ENCODE assay signal across 8 cellular contexts in genomic region chr1:70220517-70221240, GRCh38. TPM values are rescaled to one million over a fixed set of nuclear protein-coding genes. Genes with fewer than 3 reads are reported as not detected.
DNase-seq lines count a peak whose midpoint lies in the region; ATAC-seq, FAIRE-seq and TF ChIP-seq lines count a peak whose summit lies in the region.

No MANE protein-coding gene starts in this region.

- 52% methylated on average over 17 of the region's 17 CpGs for WGBS in SK-N-SH (ENCODE audit: low lambda C conversion rate)
- WGBS in small intestine, 3 donors, result 53 to 54% (median 54%) methylated on average over 17 of the region's 17 CpGs

- H3K9me3 ChIP-seq in SK-N-SH, result no peaks in the 10 kb centered on the region
- H3K9me3 ChIP-seq in small intestine (ENCODE audit: control insufficient read depth, low read depth), result no peaks in the 10 kb centered on the region

- peak overlapping the region; percentile 78 to 80 for H3K4me3 ChIP-seq in SK-N-SH (ENCODE audit: low read depth in 2 of 2, low read length in 1 of 2)
- H3K4me3 ChIP-seq in foreskin fibroblast (ENCODE audit: low read depth in 1 of 2, low read length in 2 of 2), result peak overlapping the region; percentile 68 to 76
- peak overlapping the region in 1 of 2 donors; percentile 60 for H3K4me3 ChIP-seq in small intestine (ENCODE audit: low read depth in 1 of 2, low read length in 2 of 2)

- peaks cover 33% of the 10 kb centered on the region for H4K20me1 ChIP-seq in SK-N-SH (ENCODE audit: insufficient read depth)

- DNase-seq in SK-N-SH, result no peak
- DNase-seq in foreskin fibroblast, result no peak
- no peak for DNase-seq in small intestine
- no peak for DNase-seq in RKO (ENCODE audit: low spot score)
- no peak for DNase-seq in NCI-H1694 treated with DMSO at 0.1 percent for 48 hours (lab: John Stamatoyannopoulos, UW)
- no peak for DNase-seq in GM19240 (ENCODE audit: insufficient read length, low spot score)

- H3K27ac ChIP-seq in SK-N-SH (ENCODE audit: low read depth in 2 of 2, low read length in 1 of 2), result peak overlapping the region; percentile 93 to 94
- peak overlapping the region; percentile 99 for H3K27ac ChIP-seq in small intestine (ENCODE audit: low read depth in 1 of 2, low read length in 1 of 2)

- ATAC-seq in GM18867 (IDR thresholded peaks at IDR 0.05; ENCODE audit: unreplicated experiment), result peak; percentile 7
- peak; percentile 2 for ATAC-seq in HG02678 (IDR thresholded peaks at IDR 0.05; ENCODE audit: unreplicated experiment)

- TF ChIP-seq CTCF in SK-N-SH (IDR thresholded peaks at IDR 0.05), result no peak
- TF ChIP-seq CTCF in foreskin fibroblast (IDR thresholded peaks at IDR 0.05; ENCODE audit: low read depth, low read length), result no peak

- POLR2A ChIA-PET in SK-N-SH (lab: Yijun Ruan, JAX), result interaction anchor here (0.7 to 2.0 kb wide), 8 partner anchors 11 to 190 kb away, joined by 3 to 16 read pairs (median 8); partner anchors contain the start of genes ANKRD13C, CTH and LRRC40

- FAIRE-seq in small intestine (lab: Jason Lieb, UNC), result no peak

- peaks cover 96% of the 10 kb centered on the region for H3K79me2 ChIP-seq in SK-N-SH (ENCODE audit: insufficient read depth)

- H3K9me2 ChIP-seq in SK-N-SH, result no peaks in the 10 kb centered on the region

- H2AFZ ChIP-seq in SK-N-SH (ENCODE audit: low read depth), result peak overlapping the region; percentile 88

- TF ChIP-seq RAD21 in SK-N-SH (IDR thresholded peaks at IDR 0.05; ENCODE audit: low read length), result no peak

- peak overlapping the region; percentile 96 for H3K9ac ChIP-seq in SK-N-SH

- H3K4me1 ChIP-seq in SK-N-SH (ENCODE audit: control insufficient read depth in 1 of 2, insufficient read depth in 2 of 2, low read depth in 1 of 2, low read length in 1 of 2) (peaks cover 0 to 18% of the 10 kb centered on the region in 2 experiments; a peak in 3 of 4 replicates), small intestine (ENCODE audit: control insufficient read depth in 2 of 2, insufficient read depth in 1 of 2, low read depth in 1 of 2, low read length in 1 of 2) (no peaks in the 10 kb centered on the region)

- CTCF ChIA-PET in SK-N-SH (lab: Yijun Ruan, JAX), result interaction anchor here (0.9 to 1.1 kb wide), 3 partner anchors 14 to 35 kb away, joined by 3 read pairs; no protein-coding TSS in a partner anchor

- TF ChIP-seq EP300 in SK-N-SH (IDR thresholded peaks at IDR 0.05; ENCODE audit: borderline replicate concordance in 1 of 2, low read depth in 1 of 2, low read length in 1 of 2), result no peak

- H3F3A ChIP-seq in SK-N-SH (replicated peaks; ENCODE audit: insufficient read depth), result peaks cover 24% of the 10 kb centered on the region

- peak overlapping the region; percentile 88; the same call in 1 of the 2 replicates for H3K4me2 ChIP-seq in SK-N-SH

- H3K36me3 ChIP-seq in SK-N-SH (replicated peaks in 1 of 2; ENCODE audit: control insufficient read depth in 1 of 2, insufficient read depth in 2 of 2, low read length in 1 of 2) (peaks cover 35 to 40% of the 10 kb centered on the region in 2 experiments), small intestine (ENCODE audit: control insufficient read depth in 2 of 2, insufficient read depth in 2 of 2, low read length in 2 of 2) (peaks cover 3 to 5% of the 10 kb centered on the region in 2 donors)

- H3K27me3 ChIP-seq in SK-N-SH (ENCODE audit: insufficient read depth), result no peaks in the 10 kb centered on the region
- no peaks in the 10 kb centered on the region for H3K27me3 ChIP-seq in small intestine (ENCODE audit: control insufficient read depth in 2 of 2, insufficient read depth in 2 of 2, low read length in 2 of 2)

TF ChIP-seq in SK-N-SH, 30 proteins besides CTCF, POLR2A, EP300 and RAD21:
- TF ChIP-seq ZBTB33 (IDR thresholded peaks at IDR 0.05; ENCODE audit: borderline replicate concordance, low read depth) (no peak), TEAD4 (IDR thresholded peaks at IDR 0.05; ENCODE audit: borderline replicate concordance, insufficient read depth) (no peak), SMC3 (IDR thresholded peaks at IDR 0.05; ENCODE audit: low read depth, low read length) (no peak), MEF2A (IDR thresholded peaks at IDR 0.05; ENCODE audit: borderline replicate concordance, low read depth) (no peak), CHD2 (IDR thresholded peaks at IDR 0.05; ENCODE audit: low read length, partially characterized antibody) (no peak), FOXJ3 (CRISPR knock-in tag; IDR thresholded peaks at IDR 0.05) (no peak), GATA2 (CRISPR knock-in tag; IDR thresholded peaks at IDR 0.05) (no peak), USF1 (IDR thresholded peaks at IDR 0.05; ENCODE audit: borderline replicate concordance, low read depth) (no peak)
- TF ChIP-seq, protein P1, sequence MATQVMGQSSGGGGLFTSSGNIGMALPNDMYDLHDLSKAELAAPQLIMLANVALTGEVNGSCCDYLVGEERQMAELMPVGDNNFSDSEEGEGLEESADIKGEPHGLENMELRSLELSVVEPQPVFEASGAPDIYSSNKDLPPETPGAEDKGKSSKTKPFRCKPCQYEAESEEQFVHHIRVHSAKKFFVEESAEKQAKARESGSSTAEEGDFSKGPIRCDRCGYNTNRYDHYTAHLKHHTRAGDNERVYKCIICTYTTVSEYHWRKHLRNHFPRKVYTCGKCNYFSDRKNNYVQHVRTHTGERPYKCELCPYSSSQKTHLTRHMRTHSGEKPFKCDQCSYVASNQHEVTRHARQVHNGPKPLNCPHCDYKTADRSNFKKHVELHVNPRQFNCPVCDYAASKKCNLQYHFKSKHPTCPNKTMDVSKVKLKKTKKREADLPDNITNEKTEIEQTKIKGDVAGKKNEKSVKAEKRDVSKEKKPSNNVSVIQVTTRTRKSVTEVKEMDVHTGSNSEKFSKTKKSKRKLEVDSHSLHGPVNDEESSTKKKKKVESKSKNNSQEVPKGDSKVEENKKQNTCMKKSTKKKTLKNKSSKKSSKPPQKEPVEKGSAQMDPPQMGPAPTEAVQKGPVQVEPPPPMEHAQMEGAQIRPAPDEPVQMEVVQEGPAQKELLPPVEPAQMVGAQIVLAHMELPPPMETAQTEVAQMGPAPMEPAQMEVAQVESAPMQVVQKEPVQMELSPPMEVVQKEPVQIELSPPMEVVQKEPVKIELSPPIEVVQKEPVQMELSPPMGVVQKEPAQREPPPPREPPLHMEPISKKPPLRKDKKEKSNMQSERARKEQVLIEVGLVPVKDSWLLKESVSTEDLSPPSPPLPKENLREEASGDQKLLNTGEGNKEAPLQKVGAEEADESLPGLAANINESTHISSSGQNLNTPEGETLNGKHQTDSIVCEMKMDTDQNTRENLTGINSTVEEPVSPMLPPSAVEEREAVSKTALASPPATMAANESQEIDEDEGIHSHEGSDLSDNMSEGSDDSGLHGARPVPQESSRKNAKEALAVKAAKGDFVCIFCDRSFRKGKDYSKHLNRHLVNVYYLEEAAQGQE (IDR thresholded peaks at IDR 0.05; ENCODE audit: low read depth, low read length), result no peak
TF ChIP-seq in SK-N-SH: peak in this region for 0.

RNA-seq across cellular contexts. Expression of gene SRSF11, which starts 0.5 kb away (rescaled TPM):
- polyA plus RNA-seq in SK-N-SH (2012; rRNA removed) (138 and 170 TPM in 2 replicates), small intestine (100 to 1,000 TPM in 2 of 3 donors, 10 to 100 TPM in 1; 67.3 to 227 (median 118) TPM)
- polyA plus RNA-seq in SK-N-SH (2012; cell fraction: cytosol; rRNA removed), result 57.6 and 60.0 TPM in 2 replicates
- polyA plus RNA-seq in SK-N-SH (2012; cell fraction: nucleus; rRNA removed), result 635 and 793 TPM in 2 replicates

RNA-seq across cellular contexts. Expression of gene LRRC40, which starts 15.3 kb away (rescaled TPM):
- polyA plus RNA-seq in SK-N-SH (2012; rRNA removed) (5.6 and 6.3 TPM in 2 replicates), small intestine (10 to 100 TPM; 11.5 to 17.2 (median 11.9) TPM)
- 8.8 and 10.7 TPM in 2 replicates for polyA plus RNA-seq in SK-N-SH (2012; cell fraction: cytosol; rRNA removed)
- polyA plus RNA-seq in SK-N-SH (2012; cell fraction: nucleus; rRNA removed), result 4.1 and 7.1 TPM in 2 replicates
